Comparison of ENCODE assay signal across 15 cellular contexts in genomic region chr2:239145106-239145505, GRCh38.
"Had no signal": no experiment of that assay in that cellular context is flagged by ENCODE, and none has a peak within 500 bp of the region (broad histone marks: within the 10 kb centered on the region; RNA-seq: fewer than 3 reads in every experiment).

No MANE protein-coding gene starts in this region.

- H3K4me3 ChIP-seq: cardiac muscle cell, colonic mucosa, lung, sigmoid colon, testis had no signal

- DNase-seq: activated CD4-positive, alpha-beta T cell treated with anti-CD3 and anti-CD28 coated beads, Interleukin-2, amount 10 ng/mL, durations not matched to agents 7 days and 5 days; activated CD8-positive, alpha-beta T cell treated with anti-CD3 and anti-CD28 coated beads, Interleukin-2, amount 10 ng/mL, durations not matched to agents 7 days and 5 days; activated effector memory CD4-positive, alpha-beta T cell treated with Interleukin-2 at 50 U/mL for 16 hours; activated T-cell treated with anti-CD3 and anti-CD28 coated beads, Interleukin-2, amount 50 U/mL, for 4 hours; colonic mucosa; midbrain; nucleus accumbens; stimulated activated CD4-positive, alpha-beta T cell treated with anti-CD3 and anti-CD28 coated beads, Interleukin-4, amount 100 ng/mL, for 4 hours; testis had no signal

- H3K4me1 ChIP-seq: colonic mucosa, testis had no signal

- H3K27ac ChIP-seq: cardiac muscle cell, colonic mucosa, testis had no signal

- ATAC-seq: activated CD4-positive, CD25-positive, alpha-beta regulatory T cell treated with anti-CD3 and anti-CD28 coated beads, Interleukin-2, amount 50 U/mL, for 24 hours; activated CD8-positive, alpha-beta T cell treated with anti-CD3 and anti-CD28 coated beads, Interleukin-2, amount 10 ng/mL, durations not matched to agents 7 days and 5 days; activated T-cell treated with anti-CD3 and anti-CD28 coated beads, Interleukin-2, amount 50 U/mL, for 4 hours; stimulated activated memory B cell treated with anti-CD40 and anti-IgM and Interleukin-4, amounts not matched to agents 10 μg/mL and 1 μg/mL and 100 μg/mL, for 72 hours had no signal

- H3K9me3 ChIP-seq: colonic mucosa, sigmoid colon, testis had no signal

- H3K36me3 ChIP-seq: colonic mucosa had no signal

- FAIRE-seq: islet of Langerhans had no signal

- H3K27me3 ChIP-seq: cardiac muscle cell, colonic mucosa, sigmoid colon, testis had no signal
